Comparison of ENCODE assay signal across 9 cellular contexts in genomic region chr17:40554646-40555295, GRCh38. TPM values are rescaled to one million over a fixed set of nuclear protein-coding genes. Genes with fewer than 3 reads are reported as not detected.
DNase-seq lines count a peak whose midpoint lies in the region; ATAC-seq and TF ChIP-seq lines count a peak whose summit lies in the region.
"Had no signal": no experiment of that assay in that cellular context is flagged by ENCODE, and none has a peak within 500 bp of the region (broad histone marks: within the 10 kb centered on the region; RNA-seq: fewer than 3 reads in every experiment).

No MANE protein-coding gene starts in this region.

- no peaks in the 10 kb centered on the region for H3K9me3 ChIP-seq in right atrium auricular region

- ATAC-seq in HG03108 (IDR thresholded peaks at IDR 0.05; ENCODE audit: unreplicated experiment): no peak

- no peaks in the 10 kb centered on the region for H3K36me3 ChIP-seq in right atrium auricular region

- H3K27me3 ChIP-seq in right atrium auricular region: no peaks in the 10 kb centered on the region

- no peak overlapping the region for H3K4me3 ChIP-seq in right atrium auricular region

- in situ Hi-C loops in GM13976 (cut with MboI; ENCODE audit: low sequenced_read_pairs, unreplicated experiment): no loop called here

- H3K27ac ChIP-seq in right atrium auricular region: peak overlapping the region; percentile 83 to 87

- H3K4me1 ChIP-seq in right atrium auricular region: peaks cover 0 to 98% of the 10 kb centered on the region in 2 donors

- DNase-seq in GM13976 (ENCODE audit: low spot score) (peak; percentile 20), right atrium auricular region (ENCODE audit: low spot score) (peak; percentile 57), SHP77 (lab: John Stamatoyannopoulos, UW) (no peak), LoVo (ENCODE audit: low spot score) (no peak)
- DNase-seq in activated CD8-positive, alpha-beta memory T cell treated with anti-CD3 and anti-CD28 coated beads, Interleukin-2, amount 50 U/mL, for 4 hours: peak; percentile 24
- peak; percentile 42 for DNase-seq in stimulated activated CD8-positive, alpha-beta memory T cell treated with anti-CD3 and anti-CD28 coated beads, Interleukin-4, amount 100 ng/mL, for 48 hours
- no peak for DNase-seq in effector CD4-positive, alpha-beta T cell
- DNase-seq: T1000 had no signal

- TF ChIP-seq CTCF in GM13976 (IDR thresholded peaks at IDR 0.05; ENCODE audit: borderline replicate concordance, control extremely low read depth, extremely low read depth, insufficient read depth, missing control alignments): no peak
- no peak for TF ChIP-seq CTCF in right atrium auricular region (IDR thresholded peaks at IDR 0.05)

RNA-seq across cellular contexts. Expression of gene CCR7, which starts 10.5 kb away (rescaled TPM):
- under 1 TPM in 1 of 2 donors, not detected in 1; 0.28 TPM for total RNA-seq in right atrium auricular region

RNA-seq across cellular contexts. Expression of gene TNS4, which starts 53.3 kb away (rescaled TPM):
- total RNA-seq in right atrium auricular region: not detected

Comparison
In these comparisons a context has a peak if more than half of its experiments do, and no peak if none do; other contexts are left out.
1. DNase-seq: peak in GM13976 (single experiment), activated CD8-positive, alpha-beta memory T cell treated with anti-CD3 and anti-CD28 coated beads, Interleukin-2, amount 50 U/mL, for 4 hours (single experiment), right atrium auricular region (single experiment) and stimulated activated CD8-positive, alpha-beta memory T cell treated with anti-CD3 and anti-CD28 coated beads, Interleukin-4, amount 100 ng/mL, for 48 hours (single experiment); none in SHP77 (0 of 2), effector CD4-positive, alpha-beta T cell (single experiment) and LoVo (single experiment).